16 cellular contexts compared by ENCODE assay signal in the genomic region with DNA sequence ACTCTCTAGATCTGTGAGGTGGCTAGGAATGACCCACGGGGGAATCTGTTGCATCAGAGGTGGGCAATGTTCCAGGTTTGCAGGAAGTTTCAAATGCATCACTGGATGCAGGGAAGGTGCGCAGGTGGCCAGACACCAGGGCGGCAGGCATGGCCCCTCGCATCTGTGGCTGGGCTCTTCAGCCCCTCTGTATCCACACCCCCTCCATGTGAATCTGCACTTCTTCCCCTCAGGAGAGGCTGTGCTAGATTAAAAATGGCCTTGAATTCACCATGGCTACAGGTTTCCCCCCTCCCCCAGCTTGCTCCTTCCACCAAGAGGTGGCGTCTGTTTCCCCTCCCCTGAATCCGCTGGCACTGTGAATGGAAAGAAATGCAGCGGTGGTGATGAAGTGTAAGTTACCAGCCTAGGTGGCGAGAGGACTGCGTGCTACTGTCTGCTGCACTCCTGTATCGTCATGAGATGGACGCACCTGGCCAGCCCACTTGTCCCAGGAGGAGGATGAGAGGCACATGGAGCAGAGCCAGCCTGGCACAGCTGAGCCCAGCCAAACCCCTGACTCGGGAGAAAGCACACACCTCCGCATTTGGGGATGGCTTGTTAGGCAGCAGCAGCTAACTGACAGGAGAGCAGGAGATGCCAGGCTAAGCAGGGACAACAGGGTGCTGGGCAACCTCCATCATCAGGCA. TPM values are rescaled to one million over a fixed set of nuclear protein-coding genes. Genes with fewer than 3 reads are reported as not detected.
DNase-seq lines count a peak whose midpoint lies in the region; ATAC-seq and TF ChIP-seq lines count a peak whose summit lies in the region.
"Had no signal": no experiment of that assay in that cellular context is flagged by ENCODE, and none has a peak within 500 bp of the region (broad histone marks: within the 10 kb centered on the region; RNA-seq: fewer than 3 reads in every experiment).

No MANE protein-coding gene starts in this region.

- no peak overlapping the region for H3K27ac ChIP-seq in endodermal cell (ENCODE audit: low read depth, low read length)
- H3K27ac ChIP-seq in stomach, result no peak overlapping the region
- H3K27ac ChIP-seq: heart right ventricle had no signal

- TF ChIP-seq CTCF in NB4 (IDR thresholded peaks at IDR 0.05; ENCODE audit: low read depth, low read length) (peak; percentile 21), endodermal cell (conservative IDR thresholded peaks at IDR 0.05) (peak; percentile 64), stomach (IDR thresholded peaks at IDR 0.05) (no peak)

- WGBS in endodermal cell (ENCODE audit: insufficient coverage in 1 of 2, insufficient read length in 1 of 2), 2 experiments, result 83 to 87% methylated on average over 11 to 13 of the region's 13 CpGs
- WGBS in stomach, 5 donors, result 64 to 80% (median 70%) methylated on average over 13 of the region's 13 CpGs

- TF ChIP-seq EP300 in stomach (IDR thresholded peaks at IDR 0.05), result no peak

- no peaks in the 10 kb centered on the region for H3K4me1 Mint-ChIP-seq in activated CD4-positive, alpha-beta T cell treated with anti-CD3 and anti-CD28 coated beads for 36 hours
- H3K4me1 Mint-ChIP-seq in endodermal cell, result peaks cover 19% of the 10 kb centered on the region
- H3K4me1 Mint-ChIP-seq: CD4-positive, CD25-positive, alpha-beta regulatory T cell; T-helper 17 cell had no signal

- H3K36me3 ChIP-seq in endodermal cell (ENCODE audit: control insufficient read depth, insufficient read depth, low read length), result no peaks in the 10 kb centered on the region
- no peaks in the 10 kb centered on the region for H3K36me3 ChIP-seq in stomach
- H3K36me3 ChIP-seq: heart right ventricle had no signal

- CTCF ChIA-PET in activated CD4-positive, alpha-beta T cell treated with anti-CD3 and anti-CD28 coated beads for 36 hours (lab: Charles Lee), result interaction anchor here (0.7 kb wide), 1 partner anchor 9 kb away, joined by 3 read pairs; no protein-coding TSS in a partner anchor

- no peak for DNase-seq in activated CD4-positive, alpha-beta T cell treated with anti-CD3 and anti-CD28 coated beads for 36 hours
- no peak for DNase-seq in activated CD4-positive, alpha-beta T cell treated with anti-CD3 and anti-CD28 coated beads, Interleukin-2, amount 50 U/mL, for 4 hours
- DNase-seq in NB4 (ENCODE audit: low read depth) (peak; percentile 24), endodermal cell (peak; percentile 90), stomach (peak; percentile 20), COLO668 (lab: John Stamatoyannopoulos, UW; ENCODE audit: unreplicated experiment) (no peak)
- DNase-seq in activated T-cell treated with anti-CD3 and anti-CD28 coated beads, Interleukin-2, amount 50 U/mL, for 1 hour, result no peak
- DNase-seq: amygdala; CD4-positive, CD25-positive, alpha-beta regulatory T cell; heart right ventricle; Karpas-422; mucosa of descending colon; T-helper 17 cell had no signal

- peaks cover 8% of the 10 kb centered on the region for H3K9me3 Mint-ChIP-seq in activated CD4-positive, alpha-beta T cell treated with anti-CD3 and anti-CD28 coated beads for 36 hours (ENCODE audit: low read depth)
- peaks cover 20% of the 10 kb centered on the region for H3K9me3 Mint-ChIP-seq in endodermal cell

- peaks cover 5% of the 10 kb centered on the region for H3K4me1 ChIP-seq in endodermal cell (ENCODE audit: control insufficient read depth, insufficient read depth, low read length)
- H3K4me1 ChIP-seq in stomach, result no peaks in the 10 kb centered on the region
- H3K4me1 ChIP-seq: heart right ventricle had no signal

- H3K27me3 ChIP-seq in endodermal cell (ENCODE audit: control insufficient read depth, insufficient read depth, low read length, poor library complexity, severe bottlenecking) (no peaks in the 10 kb centered on the region), stomach (peaks cover 0 to 23% (median 0%) of the 10 kb centered on the region in 3 donors)

- TF ChIP-seq POLR2A in NB4 (IDR thresholded peaks at IDR 0.05; ENCODE audit: extremely low read depth, insufficient read length) (no peak), stomach (IDR thresholded peaks at IDR 0.05) (no peak)

- POLR2A ChIA-PET in activated CD4-positive, alpha-beta T cell treated with anti-CD3 and anti-CD28 coated beads for 36 hours (lab: Charles Lee), result no interaction called here

- peaks cover 2% of the 10 kb centered on the region for H3K36me3 Mint-ChIP-seq in activated CD4-positive, alpha-beta T cell treated with anti-CD3 and anti-CD28 coated beads for 36 hours (ENCODE audit: low read depth)
- H3K36me3 Mint-ChIP-seq in endodermal cell (ENCODE audit: low read depth), result peaks cover 1% of the 10 kb centered on the region
- H3K36me3 Mint-ChIP-seq: type B pancreatic cell had no signal

- H3K4me3 Mint-ChIP-seq in activated CD4-positive, alpha-beta T cell treated with anti-CD3 and anti-CD28 coated beads for 36 hours, result no peak overlapping the region
- no peak overlapping the region for H3K4me3 Mint-ChIP-seq in endodermal cell
- H3K4me3 Mint-ChIP-seq: CD4-positive, CD25-positive, alpha-beta regulatory T cell; T-helper 17 cell; type B pancreatic cell had no signal

- H3K4me3 ChIP-seq in NB4 (ENCODE audit: low read depth, low read length), result no peak overlapping the region
- no peak overlapping the region for H3K4me3 ChIP-seq in endodermal cell (ENCODE audit: low read length)
- no peak overlapping the region for H3K4me3 ChIP-seq in stomach
- H3K4me3 ChIP-seq: heart right ventricle, mucosa of descending colon had no signal

- peak; percentile 16 for ATAC-seq in activated CD4-positive, alpha-beta T cell treated with anti-CD3 and anti-CD28 coated beads for 36 hours
- ATAC-seq in activated CD4-positive, CD25-positive, alpha-beta regulatory T cell treated with anti-CD3 and anti-CD28 coated beads, Interleukin-2, amount 50 U/mL, for 24 hours, result no peak
- ATAC-seq: mucosa of descending colon, sciatic nerve, T-helper 17 cell had no signal

- intact Hi-C loops in activated CD4-positive, alpha-beta T cell treated with anti-CD3 and anti-CD28 coated beads for 36 hours (cut with DNase I, micrococcal nuclease), result no loop called here
- intact Hi-C loops in stomach (cut with DNase I; ENCODE audit: low total_unique reads), result no loop called here

- H3K9ac ChIP-seq in endodermal cell (ENCODE audit: extremely low read depth, low read length, poor library complexity, severe bottlenecking), result no peak overlapping the region

- H3K9me3 ChIP-seq in endodermal cell (ENCODE audit: control insufficient read depth, low read length) (peaks cover 11% of the 10 kb centered on the region), stomach (peaks cover 4 to 21% (median 17%) of the 10 kb centered on the region in 4 donors)

- no peak overlapping the region for H3K27ac Mint-ChIP-seq in activated CD4-positive, alpha-beta T cell treated with anti-CD3 and anti-CD28 coated beads for 36 hours
- no peak overlapping the region for H3K27ac Mint-ChIP-seq in endodermal cell
- H3K27ac Mint-ChIP-seq: CD4-positive, CD25-positive, alpha-beta regulatory T cell; T-helper 17 cell; type B pancreatic cell had no signal

- H3K27me3 Mint-ChIP-seq in activated CD4-positive, alpha-beta T cell treated with anti-CD3 and anti-CD28 coated beads for 36 hours, result no peaks in the 10 kb centered on the region
- H3K27me3 Mint-ChIP-seq in endodermal cell (ENCODE audit: insufficient read depth), result no peaks in the 10 kb centered on the region

RNA-seq across cellular contexts. Expression of gene TNFRSF13B, which starts 26.3 kb away (rescaled TPM):
- total RNA-seq in activated CD4-positive, alpha-beta T cell treated with anti-CD3 and anti-CD28 coated beads for 36 hours, result not detected
- total RNA-seq in endodermal cell (1 to 10 TPM in 1 of 2 donors, under 1 TPM in 1; 0.97 to 1.6 TPM), stomach (under 1 TPM in 1 of 5 donors, not detected in 4; 0.37 TPM)
- polyA plus RNA-seq in endodermal cell (2013, experiment 1 of 2), result 0.21 TPM
- 0.33 TPM for polyA plus RNA-seq in endodermal cell (2013, experiment 2 of 2)
- polyA plus RNA-seq in stomach, result 1 to 10 TPM in 2 of 3 donors, under 1 TPM in 1; 0.25 to 1.8 (median 1.8) TPM
- total RNA-seq: heart right ventricle, sciatic nerve had no signal
- polyA plus RNA-seq: heart right ventricle had no signal

Comparison
In these comparisons a context has a peak if more than half of its experiments do, and no peak if none do; other contexts are left out.
1. DNase-seq: peak in NB4 (single experiment), endodermal cell (single experiment) and stomach (single experiment); none in activated CD4-positive, alpha-beta T cell treated with anti-CD3 and anti-CD28 coated beads for 36 hours (single experiment), activated CD4-positive, alpha-beta T cell treated with anti-CD3 and anti-CD28 coated beads, Interleukin-2, amount 50 U/mL, for 4 hours (0 of 2), COLO668 (single experiment) and activated T-cell treated with anti-CD3 and anti-CD28 coated beads, Interleukin-2, amount 50 U/mL, for 1 hour (single experiment).
2. CTCF ChIP-seq: peak in NB4 (single experiment) and endodermal cell (single experiment); none in stomach (0 of 7).